9 cellular contexts compared by ENCODE assay signal in the genomic region with DNA sequence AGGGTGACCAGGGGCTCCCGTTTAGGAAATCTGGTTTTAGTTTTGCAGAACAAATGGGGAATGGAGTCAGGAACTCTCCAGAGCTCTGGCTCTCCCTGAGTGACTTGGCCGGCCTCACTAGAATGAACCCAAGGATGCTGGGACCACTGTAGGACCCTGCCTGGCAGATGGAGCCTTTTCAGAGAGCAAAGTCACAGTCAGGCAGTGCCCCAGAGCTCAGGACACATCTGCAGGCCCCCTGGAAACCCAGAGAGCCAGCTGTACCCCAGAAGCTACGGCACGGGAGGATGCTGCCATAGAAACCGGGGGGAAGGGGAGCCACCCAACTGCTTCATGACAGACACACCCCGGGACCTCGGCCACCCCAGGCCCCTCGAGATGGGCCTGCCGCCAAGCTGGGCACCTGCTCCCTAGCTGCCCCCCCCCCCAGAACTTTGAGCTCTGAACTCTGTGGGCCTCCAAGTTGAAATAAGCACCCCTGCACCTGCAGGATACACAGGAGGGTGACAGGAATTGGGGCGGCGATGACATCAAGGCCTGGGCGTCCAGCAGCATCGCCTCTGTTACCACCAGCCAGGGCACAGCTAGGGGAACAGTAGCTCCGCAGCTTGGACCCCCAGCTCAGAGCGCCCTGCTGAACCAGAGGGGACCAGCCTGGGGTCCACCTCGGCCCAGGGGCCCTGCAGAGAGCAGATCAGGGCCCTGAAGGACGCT.
DNase-seq lines count a peak whose midpoint lies in the region; ATAC-seq and TF ChIP-seq lines count a peak whose summit lies in the region.
"Had no signal": no experiment of that assay in that cellular context is flagged by ENCODE, and none has a peak within 500 bp of the region (broad histone marks: within the 10 kb centered on the region; RNA-seq: fewer than 3 reads in every experiment).

No MANE protein-coding gene starts in this region.

- POLR2A ChIA-PET in activated CD4-positive, alpha-beta T cell treated with anti-CD3 and anti-CD28 coated beads for 36 hours (lab: Charles Lee): interaction anchor here (0.5 to 1.4 kb wide), 3 partner anchors 73 to 265 kb away, joined by 3 read pairs; no protein-coding TSS in a partner anchor
- POLR2A ChIA-PET in activated naive CD8-positive, alpha-beta T cell treated with anti-CD3 and anti-CD28 coated beads, Interleukin-2, amount 10 ng/mL, durations not matched to agents 7 days and 5 days (lab: Charles Lee): no interaction called here

- no peaks in the 10 kb centered on the region for H3K27me3 ChIP-seq in lower lobe of right lung (ENCODE audit: low read depth)

- in situ Hi-C loops in GM13976 (cut with MboI; ENCODE audit: low sequenced_read_pairs, unreplicated experiment): no loop called here

- H3K36me3 Mint-ChIP-seq in activated CD4-positive, alpha-beta T cell treated with anti-CD3 and anti-CD28 coated beads for 36 hours (ENCODE audit: low read depth): no peaks in the 10 kb centered on the region
- H3K36me3 Mint-ChIP-seq in activated naive CD8-positive, alpha-beta T cell treated with anti-CD3 and anti-CD28 coated beads, Interleukin-2, amount 10 ng/mL, durations not matched to agents 7 days and 5 days: no peaks in the 10 kb centered on the region
- no peaks in the 10 kb centered on the region for H3K36me3 Mint-ChIP-seq in stimulated activated naive B cell treated with anti-CD40 and anti-IgM and Interleukin-4, amounts not matched to agents 10 μg/mL and 1 μg/mL and 100 μg/mL, for 72 hours

- peak overlapping the region; percentile 83 for H3K4me3 ChIP-seq in lower lobe of right lung

- no peaks in the 10 kb centered on the region for H3K9me3 ChIP-seq in lower lobe of right lung

- H3K4me1 Mint-ChIP-seq in activated CD4-positive, alpha-beta T cell treated with anti-CD3 and anti-CD28 coated beads for 36 hours: no peaks in the 10 kb centered on the region
- no peaks in the 10 kb centered on the region for H3K4me1 Mint-ChIP-seq in activated naive CD8-positive, alpha-beta T cell treated with anti-CD3 and anti-CD28 coated beads, Interleukin-2, amount 10 ng/mL, durations not matched to agents 7 days and 5 days
- H3K4me1 Mint-ChIP-seq in stimulated activated naive B cell treated with anti-CD40 and anti-IgM and Interleukin-4, amounts not matched to agents 10 μg/mL and 1 μg/mL and 100 μg/mL, for 72 hours: no peaks in the 10 kb centered on the region

- peaks cover 7% of the 10 kb centered on the region for H3K4me1 ChIP-seq in lower lobe of right lung

- no peak for ATAC-seq in activated CD4-positive, alpha-beta T cell treated with anti-CD3 and anti-CD28 coated beads for 36 hours
- ATAC-seq in activated naive CD8-positive, alpha-beta T cell treated with anti-CD3 and anti-CD28 coated beads, Interleukin-2, amount 10 ng/mL, durations not matched to agents 7 days and 5 days (ENCODE audit: low read depth): no peak
- ATAC-seq in lower lobe of right lung: no peak
- no peak for ATAC-seq in stimulated activated naive B cell treated with anti-CD40 and anti-IgM and Interleukin-4, amounts not matched to agents 10 μg/mL and 1 μg/mL and 100 μg/mL, for 72 hours (replicated peaks)
- ATAC-seq in GM21390 (IDR thresholded peaks at IDR 0.05; ENCODE audit: unreplicated experiment): no peak
- ATAC-seq in GM21447 (IDR thresholded peaks at IDR 0.05; ENCODE audit: unreplicated experiment): no peak

- H3K27me3 Mint-ChIP-seq in activated CD4-positive, alpha-beta T cell treated with anti-CD3 and anti-CD28 coated beads for 36 hours: no peaks in the 10 kb centered on the region
- H3K27me3 Mint-ChIP-seq in activated naive CD8-positive, alpha-beta T cell treated with anti-CD3 and anti-CD28 coated beads, Interleukin-2, amount 10 ng/mL, durations not matched to agents 7 days and 5 days: peaks cover 14% of the 10 kb centered on the region
- H3K27me3 Mint-ChIP-seq in stimulated activated naive B cell treated with anti-CD40 and anti-IgM and Interleukin-4, amounts not matched to agents 10 μg/mL and 1 μg/mL and 100 μg/mL, for 72 hours: peaks cover 16 to 31% of the 10 kb centered on the region in 2 donors

- H3K27ac Mint-ChIP-seq in activated CD4-positive, alpha-beta T cell treated with anti-CD3 and anti-CD28 coated beads for 36 hours: no peak overlapping the region
- H3K27ac Mint-ChIP-seq in activated naive CD8-positive, alpha-beta T cell treated with anti-CD3 and anti-CD28 coated beads, Interleukin-2, amount 10 ng/mL, durations not matched to agents 7 days and 5 days: no peak overlapping the region
- H3K27ac Mint-ChIP-seq in stimulated activated naive B cell treated with anti-CD40 and anti-IgM and Interleukin-4, amounts not matched to agents 10 μg/mL and 1 μg/mL and 100 μg/mL, for 72 hours: no peak overlapping the region

- peak overlapping the region; percentile 48 for H3K4me3 Mint-ChIP-seq in activated CD4-positive, alpha-beta T cell treated with anti-CD3 and anti-CD28 coated beads for 36 hours
- peak overlapping the region; percentile 42 for H3K4me3 Mint-ChIP-seq in activated naive CD8-positive, alpha-beta T cell treated with anti-CD3 and anti-CD28 coated beads, Interleukin-2, amount 10 ng/mL, durations not matched to agents 7 days and 5 days
- peak overlapping the region; percentile 52 to 87 for H3K4me3 Mint-ChIP-seq in stimulated activated naive B cell treated with anti-CD40 and anti-IgM and Interleukin-4, amounts not matched to agents 10 μg/mL and 1 μg/mL and 100 μg/mL, for 72 hours

- H3K27ac ChIP-seq in lower lobe of right lung: peak overlapping the region; percentile 68

- TF ChIP-seq CTCF in lower lobe of right lung (IDR thresholded peaks at IDR 0.05) (no peak), GM13976 (IDR thresholded peaks at IDR 0.05; ENCODE audit: borderline replicate concordance, control extremely low read depth, extremely low read depth, insufficient read depth, missing control alignments) (no peak)

- intact Hi-C loops in activated CD4-positive, alpha-beta T cell treated with anti-CD3 and anti-CD28 coated beads for 36 hours (cut with DNase I, micrococcal nuclease): no loop called here
- intact Hi-C loops in lower lobe of right lung (cut with DNase I): no loop called here

- H3K36me3 ChIP-seq in lower lobe of right lung: no peaks in the 10 kb centered on the region

- CTCF ChIA-PET in activated CD4-positive, alpha-beta T cell treated with anti-CD3 and anti-CD28 coated beads for 36 hours (lab: Charles Lee): interaction anchor here (0.5 to 3.9 kb wide), 7 partner anchors 9 to 599 kb away, joined by 3 to 32 read pairs (median 3); no protein-coding TSS in a partner anchor

- no peak for DNase-seq in activated CD4-positive, alpha-beta T cell treated with anti-CD3 and anti-CD28 coated beads for 36 hours
- no peak for DNase-seq in activated CD4-positive, alpha-beta T cell treated with anti-CD3 and anti-CD28 coated beads, Interleukin-2, amount 50 U/mL, for 48 hours
- no peak for DNase-seq in activated naive CD8-positive, alpha-beta T cell treated with anti-CD3 and anti-CD28 coated beads, Interleukin-2, amount 10 ng/mL, durations not matched to agents 7 days and 5 days
- DNase-seq in lower lobe of right lung (peak; percentile 30), GM13976 (ENCODE audit: low spot score) (no peak)
- DNase-seq in stimulated activated naive B cell treated with anti-CD40 and anti-IgM and Interleukin-4, amounts not matched to agents 10 μg/mL and 1 μg/mL and 100 μg/mL, for 72 hours: no peak
- DNase-seq: 8988T had no signal

- H3K9me3 Mint-ChIP-seq in activated CD4-positive, alpha-beta T cell treated with anti-CD3 and anti-CD28 coated beads for 36 hours (ENCODE audit: low read depth): no peaks in the 10 kb centered on the region
- no peaks in the 10 kb centered on the region for H3K9me3 Mint-ChIP-seq in activated naive CD8-positive, alpha-beta T cell treated with anti-CD3 and anti-CD28 coated beads, Interleukin-2, amount 10 ng/mL, durations not matched to agents 7 days and 5 days
- no peaks in the 10 kb centered on the region for H3K9me3 Mint-ChIP-seq in stimulated activated naive B cell treated with anti-CD40 and anti-IgM and Interleukin-4, amounts not matched to agents 10 μg/mL and 1 μg/mL and 100 μg/mL, for 72 hours
